ENCODE assay signal across 1 cellular context in the genomic region with DNA sequence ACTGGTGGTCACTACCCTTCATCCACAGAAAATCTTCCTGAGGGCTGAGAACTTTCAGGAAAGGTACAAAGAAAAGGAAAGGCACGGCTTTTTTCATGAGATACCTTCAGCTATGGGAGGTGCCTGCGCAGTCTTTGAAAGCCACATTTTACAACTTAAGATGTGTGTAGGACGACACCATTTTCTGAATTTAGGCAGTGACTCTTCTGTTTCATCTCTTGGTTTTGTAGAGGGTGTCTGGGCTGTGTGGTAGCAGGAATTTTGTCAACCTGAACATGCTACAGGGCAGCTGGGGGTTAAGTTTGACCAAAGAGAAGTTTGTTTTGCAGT.
A peak's percentile ranks its signal among the peaks of the same experiment; 100 is the strongest.
TF ChIP-seq lines count a peak whose summit lies in the region.

No MANE protein-coding gene starts in this region.

TF ChIP-seq in HepG2, 621 proteins besides CTCF, POLR2A, EP300 and RAD21 (continued from another document):
- TF ChIP-seq, protein P1, sequence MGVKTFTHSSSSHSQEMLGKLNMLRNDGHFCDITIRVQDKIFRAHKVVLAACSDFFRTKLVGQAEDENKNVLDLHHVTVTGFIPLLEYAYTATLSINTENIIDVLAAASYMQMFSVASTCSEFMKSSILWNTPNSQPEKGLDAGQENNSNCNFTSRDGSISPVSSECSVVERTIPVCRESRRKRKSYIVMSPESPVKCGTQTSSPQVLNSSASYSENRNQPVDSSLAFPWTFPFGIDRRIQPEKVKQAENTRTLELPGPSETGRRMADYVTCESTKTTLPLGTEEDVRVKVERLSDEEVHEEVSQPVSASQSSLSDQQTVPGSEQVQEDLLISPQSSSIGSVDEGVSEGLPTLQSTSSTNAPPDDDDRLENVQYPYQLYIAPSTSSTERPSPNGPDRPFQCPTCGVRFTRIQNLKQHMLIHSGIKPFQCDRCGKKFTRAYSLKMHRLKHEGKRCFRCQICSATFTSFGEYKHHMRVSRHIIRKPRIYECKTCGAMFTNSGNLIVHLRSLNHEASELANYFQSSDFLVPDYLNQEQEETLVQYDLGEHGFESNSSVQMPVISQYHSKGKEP (CRISPR knock-in tag; IDR thresholded peaks at IDR 0.05), result no peak
- TF ChIP-seq CHD4 (IDR thresholded peaks at IDR 0.05; ENCODE audit: borderline replicate concordance, low read length) (peak; percentile 79; the same call in 1 of the 2 replicates), ZFP1 (CRISPR knock-in tag; IDR thresholded peaks at IDR 0.05) (no peak), FIP1L1 (IDR thresholded peaks at IDR 0.05; ENCODE audit: borderline replicate concordance, insufficient read depth, low read depth, low read length) (0 out of 2 replicates have a peak, but pooled peaks have one; percentile 56), SP4 (CRISPR knock-in tag; IDR thresholded peaks at IDR 0.05) (0 out of 2 replicates have a peak, but pooled peaks have one; percentile 6), KDM5A (IDR thresholded peaks at IDR 0.05; ENCODE audit: borderline replicate concordance, low read length) (0 out of 2 replicates have a peak, but pooled peaks have one; percentile 4), ZNF652 (CRISPR knock-in tag; IDR thresholded peaks at IDR 0.05; ENCODE audit: borderline replicate concordance, low read depth) (peak; percentile 70; the same call in 1 of the 2 replicates), ZBTB21 (CRISPR knock-in tag; IDR thresholded peaks at IDR 0.05) (no peak), NCOA5 (CRISPR knock-in tag; IDR thresholded peaks at IDR 0.05) (no peak), JDP2 (CRISPR knock-in tag; IDR thresholded peaks at IDR 0.05; ENCODE audit: borderline replicate concordance) (no peak)
- TF ChIP-seq, protein P2, sequence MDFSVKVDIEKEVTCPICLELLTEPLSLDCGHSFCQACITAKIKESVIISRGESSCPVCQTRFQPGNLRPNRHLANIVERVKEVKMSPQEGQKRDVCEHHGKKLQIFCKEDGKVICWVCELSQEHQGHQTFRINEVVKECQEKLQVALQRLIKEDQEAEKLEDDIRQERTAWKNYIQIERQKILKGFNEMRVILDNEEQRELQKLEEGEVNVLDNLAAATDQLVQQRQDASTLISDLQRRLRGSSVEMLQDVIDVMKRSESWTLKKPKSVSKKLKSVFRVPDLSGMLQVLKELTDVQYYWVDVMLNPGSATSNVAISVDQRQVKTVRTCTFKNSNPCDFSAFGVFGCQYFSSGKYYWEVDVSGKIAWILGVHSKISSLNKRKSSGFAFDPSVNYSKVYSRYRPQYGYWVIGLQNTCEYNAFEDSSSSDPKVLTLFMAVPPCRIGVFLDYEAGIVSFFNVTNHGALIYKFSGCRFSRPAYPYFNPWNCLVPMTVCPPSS (IDR thresholded peaks at IDR 0.05), result no peak
